ENCODE assay signal across 8 cellular contexts in genomic region chr16:1723450-1724147, GRCh38. TPM values are rescaled to one million over a fixed set of nuclear protein-coding genes. Genes with fewer than 3 reads are reported as not detected.
DNase-seq lines count a peak whose midpoint lies in the region; ATAC-seq, FAIRE-seq and TF ChIP-seq lines count a peak whose summit lies in the region.

No MANE protein-coding gene starts in this region.

- no peak overlapping the region for H3K4me3 Mint-ChIP-seq in stimulated activated effector memory CD8-positive, alpha-beta T cell treated with anti-CD3 and anti-CD28 coated beads, Interleukin-12 subunit alpha, Interleukin-12 subunit beta, amount 100 ng/mL, for 72 hours

- H2AFZ ChIP-seq in GM12878 (ENCODE audit: control insufficient read depth, low read depth, low read length), result no peak overlapping the region

- H3K4me3 ChIP-seq in AG09309 (ENCODE audit: control insufficient read depth, low read depth, low read length), result no peak overlapping the region
- no peak overlapping the region for H3K4me3 ChIP-seq in SJSA1
- H3K4me3 ChIP-seq in GM12878, result no peak overlapping the region
- H3K4me3 ChIP-seq in kidney (ENCODE audit: low read length in 2 of 2), result no peak overlapping the region

- H3K27ac Mint-ChIP-seq in stimulated activated effector memory CD8-positive, alpha-beta T cell treated with anti-CD3 and anti-CD28 coated beads, Interleukin-12 subunit alpha, Interleukin-12 subunit beta, amount 100 ng/mL, for 72 hours, result peak overlapping the region; percentile 17

- SMC1A ChIA-PET in GM12878 (lab: Charles Lee; ENCODE audit: uncharacterized antibody, unreplicated experiment), result interaction anchor here (0.9 to 1.2 kb wide), 3 partner anchors 15 to 360 kb away, joined by 3 read pairs; no protein-coding TSS in a partner anchor

- TF ChIP-seq EP300 in GM12878 (IDR thresholded peaks at IDR 0.05; ENCODE audit: borderline replicate concordance in 1 of 2, control insufficient read depth in 1 of 2, low read depth in 2 of 2, low read length in 2 of 2), result no peak

- no peaks in the 10 kb centered on the region for H3K9me3 ChIP-seq in SJSA1 (replicated peaks)
- no peaks in the 10 kb centered on the region for H3K9me3 ChIP-seq in GM12878 (replicated peaks; ENCODE audit: control insufficient read depth, insufficient read depth, low read length)
- H3K9me3 ChIP-seq in kidney (ENCODE audit: control insufficient read depth in 1 of 2, low read length in 2 of 2), result no peaks in the 10 kb centered on the region

- CTCF ChIA-PET in GM12878 (lab: Yijun Ruan, JAX), result interaction anchor here (0.7 to 2.0 kb wide), 7 partner anchors 8 to 232 kb away, joined by 3 to 6 read pairs (median 4); partner anchors contain the start of gene JPT2

- DNase-seq in AG09309 (ENCODE audit: low read depth), result no peak
- peak; percentile 69 for DNase-seq in GM13976 (ENCODE audit: low spot score)
- DNase-seq in SJSA1 (ENCODE audit: low read depth in 1 of 2, low spot score in 2 of 2), result peak in 1 of 2 experiments; percentile 73
- no peak for DNase-seq in GM12878 (ENCODE audit: low read depth, low spot score)
- DNase-seq in kidney, result no peak
- DNase-seq in stimulated activated effector memory CD8-positive, alpha-beta T cell treated with anti-CD3 and anti-CD28 coated beads, Interleukin-12 subunit alpha, Interleukin-12 subunit beta, amount 100 ng/mL, for 72 hours (ENCODE audit: low spot score in 2 of 2), result peak; percentile 27 to 65

- H3K9ac ChIP-seq in GM12878 (ENCODE audit: control insufficient read depth, insufficient read depth, low read length) (no peak overlapping the region), kidney (ENCODE audit: low read length in 2 of 2) (no peak overlapping the region)

- H3K4me1 Mint-ChIP-seq in stimulated activated effector memory CD8-positive, alpha-beta T cell treated with anti-CD3 and anti-CD28 coated beads, Interleukin-12 subunit alpha, Interleukin-12 subunit beta, amount 100 ng/mL, for 72 hours, result peaks cover 31% of the 10 kb centered on the region

- H3K4me2 ChIP-seq in GM12878 (ENCODE audit: control insufficient read depth, insufficient read depth), result peak overlapping the region; percentile 25; the same call in 1 of the 2 replicates

- no TSS peak for BruUV-seq in GM12878 (replicated peaks; lab: Mats Ljungman, UMichigan)

- H3K36me3 ChIP-seq in SJSA1 (peaks cover 41% of the 10 kb centered on the region), GM12878 (ENCODE audit: control insufficient read depth in 2 of 2, insufficient read depth in 2 of 2, low read length in 1 of 2) (peaks cover 9 to 16% of the 10 kb centered on the region in 2 experiments), kidney (ENCODE audit: control insufficient read depth in 1 of 2, insufficient read depth in 2 of 2, low read length in 2 of 2) (peaks cover 7 to 10% of the 10 kb centered on the region in 2 donors)

- TF ChIP-seq CTCF in AG09309 (IDR thresholded peaks at IDR 0.05; ENCODE audit: control insufficient read depth, insufficient read depth, low read depth, low read length, missing control alignments), result peak; percentile 71
- TF ChIP-seq CTCF in GM13976 (IDR thresholded peaks at IDR 0.05; ENCODE audit: borderline replicate concordance, control extremely low read depth, extremely low read depth, insufficient read depth, missing control alignments), result peak; percentile 38
- TF ChIP-seq CTCF in GM12878 (IDR thresholded peaks at IDR 0.05 in 2 of 3, conservative IDR thresholded peaks at IDR 0.05 in 1 of 3; ENCODE audit: control insufficient read depth in 2 of 3, extremely low read depth in 1 of 3, insufficient read depth in 1 of 3, low read depth in 3 of 3, low read length in 3 of 3), result peak; percentile 65 to 77 (median 77)
- TF ChIP-seq CTCF in kidney (IDR thresholded peaks at IDR 0.05; ENCODE audit: borderline replicate concordance, extremely low read depth, insufficient read depth), result peak; percentile 66

- FAIRE-seq in GM12878 (lab: Jason Lieb, UNC), result no peak
- FAIRE-seq in kidney (lab: Jason Lieb, UNC), result no peak

- no peaks in the 10 kb centered on the region; the same call in 1 of the 2 replicates for H4K20me1 ChIP-seq in GM12878 (ENCODE audit: control insufficient read depth, insufficient read depth)

- TF ChIP-seq POLR2A in GM12878 (IDR thresholded peaks at IDR 0.05; ENCODE audit: low read depth, low read length), result no peak

- H3K9me3 Mint-ChIP-seq in stimulated activated effector memory CD8-positive, alpha-beta T cell treated with anti-CD3 and anti-CD28 coated beads, Interleukin-12 subunit alpha, Interleukin-12 subunit beta, amount 100 ng/mL, for 72 hours, result no peaks in the 10 kb centered on the region

- no peaks in the 10 kb centered on the region for H3K27me3 ChIP-seq in SJSA1 (replicated peaks)
- no peaks in the 10 kb centered on the region for H3K27me3 ChIP-seq in GM12878 (replicated peaks in 1 of 2; ENCODE audit: control insufficient read depth in 2 of 2, insufficient read depth in 2 of 2, low read length in 1 of 2)

- peaks cover 33% of the 10 kb centered on the region for H3K4me1 ChIP-seq in SJSA1 (replicated peaks)
- H3K4me1 ChIP-seq in GM12878 (ENCODE audit: control insufficient read depth, insufficient read depth, low read length), result peaks cover 32% of the 10 kb centered on the region
- H3K4me1 ChIP-seq in kidney (ENCODE audit: control insufficient read depth in 1 of 2, insufficient read depth in 1 of 2, low read depth in 1 of 2, low read length in 2 of 2), result peaks cover 0 to 2% of the 10 kb centered on the region in 2 donors

- WGBS in GM12878 (ENCODE audit: insufficient coverage, insufficient replicate concordance, low lambda C conversion rate, missing lambda C conversion rate), result 55% methylated on average over 6 of the region's 6 CpGs

- in situ Hi-C loops in GM13976 (cut with MboI; ENCODE audit: low sequenced_read_pairs, unreplicated experiment) (no loop called here), GM12878 (cut with MboI) (no loop called here)

- intact Hi-C loops in GM12878 (cut with micrococcal nuclease; ENCODE audit: unreplicated experiment), result no loop called here
- intact Hi-C loops in kidney (cut with DNase I), result no loop called here

- H3K79me2 ChIP-seq in GM12878 (ENCODE audit: control insufficient read depth, insufficient read depth, low read length), result peaks cover 5% of the 10 kb centered on the region

- RAD21 ChIA-PET in GM12878 (lab: Charles Lee; ENCODE audit: unreplicated experiment), result interaction anchor here (0.6 to 1.3 kb wide), 3 partner anchors 12 to 996 kb away, joined by 4 to 5 read pairs (median 4); partner anchors contain the start of gene JPT2

- H3K27ac ChIP-seq in SJSA1, result peak overlapping the region; percentile 37; the same call in 1 of the 2 replicates
- H3K27ac ChIP-seq in GM12878 (ENCODE audit: control insufficient read depth, insufficient read depth), result no peak overlapping the region
- H3K27ac ChIP-seq in kidney (ENCODE audit: low read depth in 2 of 2, low read length in 2 of 2), result no peak overlapping the region

- peak; percentile 45 for TF ChIP-seq RAD21 in GM12878 (IDR thresholded peaks at IDR 0.05; ENCODE audit: insufficient read depth, low read depth, low read length)

- POLR2A ChIA-PET in GM12878 (lab: Charles Lee), result no interaction called here

- ATAC-seq in GM12878, result peak; percentile 71
- no peak for ATAC-seq in stimulated activated effector memory CD8-positive, alpha-beta T cell treated with anti-CD3 and anti-CD28 coated beads, Interleukin-12 subunit alpha, Interleukin-12 subunit beta, amount 100 ng/mL, for 72 hours
- no peak for ATAC-seq in GM19324 (IDR thresholded peaks at IDR 0.05; ENCODE audit: low FRiP score, unreplicated experiment)
- no peak for ATAC-seq in HG02981 (IDR thresholded peaks at IDR 0.05; ENCODE audit: unreplicated experiment)

- peaks cover 28% of the 10 kb centered on the region for H3K36me3 Mint-ChIP-seq in stimulated activated effector memory CD8-positive, alpha-beta T cell treated with anti-CD3 and anti-CD28 coated beads, Interleukin-12 subunit alpha, Interleukin-12 subunit beta, amount 100 ng/mL, for 72 hours

RNA-seq across cellular contexts. Expression of gene MAPK8IP3, which starts 17.6 kb away (rescaled TPM):
- 26.5 and 43.2 TPM in 2 replicates for total RNA-seq in SJSA1 (2014; rRNA removed; shearing (Covaris generic))
- total RNA-seq in GM12878 (2013; cell fraction: nucleolus; rRNA removed), result 329 and 384 TPM in 2 replicates
- total RNA-seq in GM12878 (2014; rRNA removed), result 36.0 and 42.2 TPM in 2 replicates
- 18.6 and 19.6 TPM in 2 replicates for total RNA-seq in GM12878 (2014; rRNA removed; fragmentation: Illumina TruSeq; extraction: Trizol)
- total RNA-seq in GM12878 (2021), result 52.6 and 67.9 TPM in 2 replicates
- polyA plus RNA-seq in GM12878 (2011; ENCODE audit: low read depth), result 30.5 TPM
- polyA plus RNA-seq in GM12878 (2011; rRNA removed), result 15.7 and 22.4 TPM in 2 replicates
- 15.6 and 34.3 TPM in 2 replicates for polyA plus RNA-seq in GM12878 (2011; cell fraction: cytosol; rRNA removed)
- polyA plus RNA-seq in GM12878 (2011; cell fraction: nucleus; rRNA removed), result 389 and 450 TPM in 2 replicates
- 67.7 and 99.0 TPM in 2 replicates for polyA plus RNA-seq in GM12878 (2012)
- 4.3 and 16.8 TPM in 2 replicates for polyA plus RNA-seq in GM12878 (2014; fragmentation: Illumina TruSeq; extraction: Trizol)
- under 1 TPM; 0.06 to 0.31 TPM for polyA plus RNA-seq in GM12878 (2014; fragmentation: Nextera tagmentation; extraction: Ambion mirVana)
- polyA plus RNA-seq in GM12878 (2014; rRNA removed), result 67.1 and 81.0 TPM in 2 replicates
- polyA plus RNA-seq in GM12878 (2016; fragmentation: Nextera tagmentation; extraction: Ambion mirVana), result 1 to 10 TPM; 9.3 to 9.7 TPM
- 22.3 and 39.3 TPM in 2 replicates for polyA minus RNA-seq in GM12878 (2011; rRNA and poly(A)+ RNA removed)
- 7.5 and 8.7 TPM in 2 replicates for polyA minus RNA-seq in GM12878 (2011; cell fraction: cytosol; rRNA and poly(A)+ RNA removed)
- polyA minus RNA-seq in GM12878 (2011; cell fraction: nucleus; rRNA and poly(A)+ RNA removed), result 68.1 and 97.9 TPM in 2 replicates
- 67.7 TPM for total RNA-seq in kidney
- polyA plus RNA-seq in kidney (ENCODE audit: insufficient read depth, low read depth, low replicate concordance), result 10.6 TPM

RNA-seq across cellular contexts. Expression of gene JPT2, which starts 45.5 kb away (rescaled TPM):
- 180 and 352 TPM in 2 replicates for total RNA-seq in SJSA1 (2014; rRNA removed; shearing (Covaris generic))
- 43.4 and 44.1 TPM in 2 replicates for total RNA-seq in GM12878 (2013; cell fraction: nucleolus; rRNA removed)
- total RNA-seq in GM12878 (2014; rRNA removed) (48.9 and 51.7 TPM in 2 replicates), GM12878 (2014; rRNA removed; fragmentation: Illumina TruSeq; extraction: Trizol) (47.3 and 48.0 TPM in 2 replicates), GM12878 (2021) (78.4 and 82.0 TPM in 2 replicates), kidney (89.3 TPM)
- 17.3 TPM for polyA plus RNA-seq in GM12878 (2011; ENCODE audit: low read depth)
- polyA plus RNA-seq in GM12878 (2011; rRNA removed) (59.8 and 66.8 TPM in 2 replicates), GM12878 (2014; fragmentation: Illumina TruSeq; extraction: Trizol) (61.6 and 75.6 TPM in 2 replicates), GM12878 (2014; fragmentation: Nextera tagmentation; extraction: Ambion mirVana) (10 to 100 TPM; 15.6 to 26.7 TPM), GM12878 (2014; rRNA removed) (62.1 and 75.1 TPM in 2 replicates), GM12878 (2016; fragmentation: Nextera tagmentation; extraction: Ambion mirVana) (10 to 100 TPM; 11.7 to 12.0 TPM), kidney (ENCODE audit: insufficient read depth, low read depth, low replicate concordance) (32.8 TPM)
- 37.7 and 63.7 TPM in 2 replicates for polyA plus RNA-seq in GM12878 (2011; cell fraction: cytosol; rRNA removed)
- polyA plus RNA-seq in GM12878 (2011; cell fraction: nucleus; rRNA removed), result 38.2 and 65.1 TPM in 2 replicates
- 27.5 and 30.8 TPM in 2 replicates for polyA plus RNA-seq in GM12878 (2012)
- polyA minus RNA-seq in GM12878 (2011; rRNA and poly(A)+ RNA removed), result 27.9 and 34.6 TPM in 2 replicates
- 12.2 and 22.5 TPM in 2 replicates for polyA minus RNA-seq in GM12878 (2011; cell fraction: cytosol; rRNA and poly(A)+ RNA removed)
- polyA minus RNA-seq in GM12878 (2011; cell fraction: nucleus; rRNA and poly(A)+ RNA removed), result 10.4 and 20.6 TPM in 2 replicates

RNA-seq across cellular contexts. Expression of gene NME3, which starts 47.7 kb away (rescaled TPM):
- total RNA-seq in SJSA1 (2014; rRNA removed; shearing (Covaris generic)), result 19.9 and 27.1 TPM in 2 replicates
- 32.8 and 43.7 TPM in 2 replicates for total RNA-seq in GM12878 (2013; cell fraction: nucleolus; rRNA removed)
- total RNA-seq in GM12878 (2014; rRNA removed) (49.8 and 55.5 TPM in 2 replicates), GM12878 (2014; rRNA removed; fragmentation: Illumina TruSeq; extraction: Trizol) (4.3 and 5.2 TPM in 2 replicates), GM12878 (2021) (46.7 and 47.7 TPM in 2 replicates), kidney (70.8 TPM)
- polyA plus RNA-seq in GM12878 (2011; ENCODE audit: low read depth), result 10.7 TPM
- polyA plus RNA-seq in GM12878 (2011; rRNA removed) (5.1 and 13.6 TPM in 2 replicates), GM12878 (2014; fragmentation: Illumina TruSeq; extraction: Trizol) (0.81 TPM in 1 of 2 replicates, not detected in the other), GM12878 (2014; fragmentation: Nextera tagmentation; extraction: Ambion mirVana) (1 to 10 TPM in 1 of 2 experiments, under 1 TPM in 1; 0.61 to 4.6 TPM), GM12878 (2014; rRNA removed) (51.7 and 63.4 TPM in 2 replicates), GM12878 (2016; fragmentation: Nextera tagmentation; extraction: Ambion mirVana) (10 to 100 TPM; 39.5 to 41.1 TPM), kidney (ENCODE audit: insufficient read depth, low read depth, low replicate concordance) (123 TPM)
- 28.1 and 60.3 TPM in 2 replicates for polyA plus RNA-seq in GM12878 (2011; cell fraction: cytosol; rRNA removed)
- polyA plus RNA-seq in GM12878 (2011; cell fraction: nucleus; rRNA removed), result 143 and 144 TPM in 2 replicates
- 44.8 and 49.8 TPM in 2 replicates for polyA plus RNA-seq in GM12878 (2012)
- 1.2 and 7.4 TPM in 2 replicates for polyA minus RNA-seq in GM12878 (2011; rRNA and poly(A)+ RNA removed)
- polyA minus RNA-seq in GM12878 (2011; cell fraction: cytosol; rRNA and poly(A)+ RNA removed), result 2.3 and 5.2 TPM in 2 replicates
- polyA minus RNA-seq in GM12878 (2011; cell fraction: nucleus; rRNA and poly(A)+ RNA removed), result 22.5 and 26.6 TPM in 2 replicates

RNA-seq across cellular contexts. Expression of gene EME2, which starts 49.0 kb away (rescaled TPM):
- 6.9 and 7.7 TPM in 2 replicates for total RNA-seq in SJSA1 (2014; rRNA removed; shearing (Covaris generic))
- total RNA-seq in GM12878 (2013; cell fraction: nucleolus; rRNA removed), result 54.8 and 65.8 TPM in 2 replicates
- total RNA-seq in GM12878 (2014; rRNA removed) (6.2 and 9.5 TPM in 2 replicates), GM12878 (2014; rRNA removed; fragmentation: Illumina TruSeq; extraction: Trizol) (1.4 and 2.1 TPM in 2 replicates), GM12878 (2021) (15.8 and 16.9 TPM in 2 replicates), kidney (23.8 TPM)
- 5.6 TPM for polyA plus RNA-seq in GM12878 (2011; ENCODE audit: low read depth)
- polyA plus RNA-seq in GM12878 (2011; rRNA removed) (2.8 and 4.7 TPM in 2 replicates), GM12878 (2014; fragmentation: Illumina TruSeq; extraction: Trizol) (0.79 and 2.1 TPM in 2 replicates), GM12878 (2014; fragmentation: Nextera tagmentation; extraction: Ambion mirVana) (under 1 TPM; 0.29 to 0.80 TPM), GM12878 (2014; rRNA removed) (13.3 and 16.2 TPM in 2 replicates), GM12878 (2016; fragmentation: Nextera tagmentation; extraction: Ambion mirVana) (1 to 10 TPM; 3.4 to 4.7 TPM), kidney (ENCODE audit: insufficient read depth, low read depth, low replicate concordance) (5.1 TPM)
- 3.5 and 7.9 TPM in 2 replicates for polyA plus RNA-seq in GM12878 (2011; cell fraction: cytosol; rRNA removed)
- 152 and 178 TPM in 2 replicates for polyA plus RNA-seq in GM12878 (2011; cell fraction: nucleus; rRNA removed)
- polyA plus RNA-seq in GM12878 (2012), result 10.3 and 11.2 TPM in 2 replicates
- polyA minus RNA-seq in GM12878 (2011; rRNA and poly(A)+ RNA removed), result 1.6 and 5.0 TPM in 2 replicates
- polyA minus RNA-seq in GM12878 (2011; cell fraction: cytosol; rRNA and poly(A)+ RNA removed), result 1.7 and 2.6 TPM in 2 replicates
- polyA minus RNA-seq in GM12878 (2011; cell fraction: nucleus; rRNA and poly(A)+ RNA removed), result 18.6 and 28.8 TPM in 2 replicates

RNA-seq across cellular contexts. Expression of gene MRPS34, which starts 49.3 kb away (rescaled TPM):
- total RNA-seq in SJSA1 (2014; rRNA removed; shearing (Covaris generic)), result 132 and 178 TPM in 2 replicates
- 26.9 and 32.5 TPM in 2 replicates for total RNA-seq in GM12878 (2013; cell fraction: nucleolus; rRNA removed)
- 144 and 185 TPM in 2 replicates for total RNA-seq in GM12878 (2014; rRNA removed)
- total RNA-seq in GM12878 (2014; rRNA removed; fragmentation: Illumina TruSeq; extraction: Trizol), result 92.3 and 109 TPM in 2 replicates
- 184 and 190 TPM in 2 replicates for total RNA-seq in GM12878 (2021)
- polyA plus RNA-seq in GM12878 (2011; ENCODE audit: low read depth), result 24.8 TPM
- polyA plus RNA-seq in GM12878 (2011; rRNA removed), result 62.8 and 99.3 TPM in 2 replicates
- 130 and 176 TPM in 2 replicates for polyA plus RNA-seq in GM12878 (2011; cell fraction: cytosol; rRNA removed)
- 107 and 127 TPM in 2 replicates for polyA plus RNA-seq in GM12878 (2011; cell fraction: nucleus; rRNA removed)
- polyA plus RNA-seq in GM12878 (2012), result 75.1 and 85.8 TPM in 2 replicates
- polyA plus RNA-seq in GM12878 (2014; fragmentation: Illumina TruSeq; extraction: Trizol), result 18.2 and 56.0 TPM in 2 replicates
- 10 to 100 TPM in 1 of 2 experiments, 1 to 10 TPM in 1; 3.6 to 17.9 TPM for polyA plus RNA-seq in GM12878 (2014; fragmentation: Nextera tagmentation; extraction: Ambion mirVana)
- polyA plus RNA-seq in GM12878 (2014; rRNA removed), result 189 and 209 TPM in 2 replicates
- 100 to 1,000 TPM; 265 to 285 TPM for polyA plus RNA-seq in GM12878 (2016; fragmentation: Nextera tagmentation; extraction: Ambion mirVana)
- polyA minus RNA-seq in GM12878 (2011; rRNA and poly(A)+ RNA removed), result 31.2 and 42.9 TPM in 2 replicates
- 29.7 and 32.3 TPM in 2 replicates for polyA minus RNA-seq in GM12878 (2011; cell fraction: cytosol; rRNA and poly(A)+ RNA removed)
- 22.8 and 37.4 TPM in 2 replicates for polyA minus RNA-seq in GM12878 (2011; cell fraction: nucleus; rRNA and poly(A)+ RNA removed)
- total RNA-seq in kidney, result 61.7 TPM
- 187 TPM for polyA plus RNA-seq in kidney (ENCODE audit: insufficient read depth, low read depth, low replicate concordance)

Comparison
In these comparisons a context has a peak if more than half of its experiments do, and no peak if none do; other contexts are left out.
1. DNase-seq: peak in GM13976 (single experiment) and stimulated activated effector memory CD8-positive, alpha-beta T cell treated with anti-CD3 and anti-CD28 coated beads, Interleukin-12 subunit alpha, Interleukin-12 subunit beta, amount 100 ng/mL, for 72 hours (2 of 2); none in AG09309 (single experiment), GM12878 (single experiment) and kidney (single experiment).
2. Peak in every context shown above with its lines, with median percentiles within 50 percentile points of each other: CTCF ChIP-seq.